Comparison of ENCODE assay signal across 20 cellular contexts in genomic region chr6:36863670-36864540, GRCh38. TPM values are rescaled to one million over a fixed set of nuclear protein-coding genes. Genes with fewer than 3 reads are reported as not detected.
DNase-seq lines count a peak whose midpoint lies in the region; ATAC-seq and TF ChIP-seq lines count a peak whose summit lies in the region.
"Had no signal": no experiment of that assay in that cellular context is flagged by ENCODE, and none has a peak within 500 bp of the region (broad histone marks: within the 10 kb centered on the region; RNA-seq: fewer than 3 reads in every experiment).

No MANE protein-coding gene starts in this region.

- peaks cover 49% of the 10 kb centered on the region for H3K36me3 Mint-ChIP-seq in CD4-positive, CD25-positive, alpha-beta regulatory T cell
- H3K36me3 Mint-ChIP-seq in naive thymus-derived CD8-positive, alpha-beta T cell, result peaks cover 0 to 79% (median 26%) of the 10 kb centered on the region in 3 donors

- no peaks in the 10 kb centered on the region for H3K27me3 ChIP-seq in CD4-positive, CD25-positive, alpha-beta regulatory T cell (ENCODE audit: control insufficient read depth, insufficient read depth, low read length)
- no peaks in the 10 kb centered on the region for H3K27me3 ChIP-seq in left ventricle myocardium inferior (ENCODE audit: low read depth)
- H3K27me3 ChIP-seq: MG63 had no signal

- DNase-seq in CD4-positive, CD25-positive, alpha-beta regulatory T cell, result no peak
- peak; percentile 78 for DNase-seq in COR-L47 (lab: John Stamatoyannopoulos, UW)
- peak; percentile 32 for DNase-seq in NCI-H748 treated with DMSO at 0.1 percent for 48 hours (lab: John Stamatoyannopoulos, UW)
- DNase-seq in left ventricle myocardium inferior, result no peak
- DNase-seq in kidney glomerular epithelial cell (lab: John Stamatoyannopoulos, UW), result no peak
- DNase-seq in NCI-H446 (lab: John Stamatoyannopoulos, UW), result no peak
- DNase-seq in naive thymus-derived CD8-positive, alpha-beta T cell, result no peak
- DNase-seq: Calu3; cerebellar nuclear complex; EL; GOT3; islet precursor cell; mesenchymal stem cell; MG63; NCI-H2029 treated with DMSO at 0.1 percent for 48 hours; NK-92 treated with Interleukin-12 subunit alpha and Interleukin-12 subunit beta, amount 100 ng/mL, for 24 hours; psoas muscle; WERI-Rb-1 had no signal

- no peak for TF ChIP-seq CTCF in left ventricle myocardium inferior (IDR thresholded peaks at IDR 0.05; ENCODE audit: borderline replicate concordance)

- H3K36me3 ChIP-seq in CD4-positive, CD25-positive, alpha-beta regulatory T cell (ENCODE audit: control insufficient read depth, insufficient read depth, low read length), result peaks cover 14% of the 10 kb centered on the region
- H3K36me3 ChIP-seq in left ventricle myocardium inferior, result peaks cover 5% of the 10 kb centered on the region
- H3K36me3 ChIP-seq: thoracic aorta had no signal

- ATAC-seq in CD4-positive, CD25-positive, alpha-beta regulatory T cell (ENCODE audit: low read depth in 2 of 2), result no peak
- ATAC-seq in naive thymus-derived CD8-positive, alpha-beta T cell, result no peak
- ATAC-seq: psoas muscle had no signal

- no peaks in the 10 kb centered on the region for H3K9me3 Mint-ChIP-seq in CD4-positive, CD25-positive, alpha-beta regulatory T cell
- H3K9me3 Mint-ChIP-seq in naive thymus-derived CD8-positive, alpha-beta T cell, result no peaks in the 10 kb centered on the region
- H3K9me3 Mint-ChIP-seq: natural killer cell treated with Interleukin-12 subunit alpha and Interleukin-12 subunit beta and Interleukin-15 and Interleukin-18, amount 100 ng/mL, for 72 hours had no signal

- intact Hi-C loops in left ventricle myocardium inferior (cut with micrococcal nuclease), result no loop called here

- H3K9me3 ChIP-seq in CD4-positive, CD25-positive, alpha-beta regulatory T cell (ENCODE audit: control insufficient read depth in 2 of 2, low read length in 2 of 2), result no peaks in the 10 kb centered on the region
- no peaks in the 10 kb centered on the region for H3K9me3 ChIP-seq in left ventricle myocardium inferior (replicated peaks)
- H3K9me3 ChIP-seq: MG63, psoas muscle, thoracic aorta had no signal

- H3K4me3 ChIP-seq in CD4-positive, CD25-positive, alpha-beta regulatory T cell (ENCODE audit: low read depth, low read length), result no peak overlapping the region
- H3K4me3 ChIP-seq in left ventricle myocardium inferior, result no peak overlapping the region
- H3K4me3 ChIP-seq: MG63, psoas muscle, thoracic aorta had no signal

- no peak overlapping the region for H3K27ac ChIP-seq in CD4-positive, CD25-positive, alpha-beta regulatory T cell (ENCODE audit: insufficient read depth, low read length, poor library complexity, severe bottlenecking)
- H3K27ac ChIP-seq in left ventricle myocardium inferior (replicated peaks), result peak overlapping the region; percentile 93
- H3K27ac ChIP-seq: psoas muscle, thoracic aorta, WERI-Rb-1 had no signal

- H3K27ac Mint-ChIP-seq in CD4-positive, CD25-positive, alpha-beta regulatory T cell, result peak overlapping the region; percentile 80 to 85 (median 80)
- peak overlapping the region in 4 of 10 donors; percentile 22 to 91 (median 36) for H3K27ac Mint-ChIP-seq in naive thymus-derived CD8-positive, alpha-beta T cell

- peaks cover 23% of the 10 kb centered on the region for H3K4me1 ChIP-seq in CD4-positive, CD25-positive, alpha-beta regulatory T cell (ENCODE audit: control insufficient read depth, insufficient read depth, low read length, poor library complexity, severe bottlenecking)
- H3K4me1 ChIP-seq in left ventricle myocardium inferior, result peaks cover 91% of the 10 kb centered on the region
- H3K4me1 ChIP-seq: psoas muscle had no signal

- POLR2A ChIA-PET in naive thymus-derived CD8-positive, alpha-beta T cell (lab: Charles Lee), result interaction anchor here (1.6 kb wide), 1 partner anchor 10 kb away, joined by 6 read pairs; the partner anchor contains the start of gene PPIL1

- no peak overlapping the region for H3K4me3 Mint-ChIP-seq in CD4-positive, CD25-positive, alpha-beta regulatory T cell
- H3K4me3 Mint-ChIP-seq in naive thymus-derived CD8-positive, alpha-beta T cell, result no peak overlapping the region
- H3K4me3 Mint-ChIP-seq: natural killer cell treated with Interleukin-12 subunit alpha and Interleukin-12 subunit beta and Interleukin-15 and Interleukin-18, amount 100 ng/mL, for 72 hours had no signal

- peaks cover 30 to 62% (median 51%) of the 10 kb centered on the region in 4 donors for H3K4me1 Mint-ChIP-seq in CD4-positive, CD25-positive, alpha-beta regulatory T cell
- peaks cover 32 to 54% (median 44%) of the 10 kb centered on the region in 4 donors for H3K4me1 Mint-ChIP-seq in naive thymus-derived CD8-positive, alpha-beta T cell

- H3K27me3 Mint-ChIP-seq in CD4-positive, CD25-positive, alpha-beta regulatory T cell, result no peaks in the 10 kb centered on the region
- H3K27me3 Mint-ChIP-seq in naive thymus-derived CD8-positive, alpha-beta T cell, result no peaks in the 10 kb centered on the region
- H3K27me3 Mint-ChIP-seq: natural killer cell treated with Interleukin-12 subunit alpha and Interleukin-12 subunit beta and Interleukin-15 and Interleukin-18, amount 100 ng/mL, for 72 hours had no signal

RNA-seq across cellular contexts. Expression of gene PPIL1, which starts 10.7 kb away (rescaled TPM):
- 6.1 TPM for total RNA-seq in CD4-positive, CD25-positive, alpha-beta regulatory T cell
- 10 to 100 TPM; 17.8 to 31.0 (median 24.0) TPM for polyA plus RNA-seq in CD4-positive, CD25-positive, alpha-beta regulatory T cell
- total RNA-seq in left ventricle myocardium inferior, result 69.1 TPM
- 10 to 100 TPM; 10.3 to 11.5 TPM for total RNA-seq in naive thymus-derived CD8-positive, alpha-beta T cell
- 10 to 100 TPM; 27.1 to 34.2 (median 27.6) TPM for polyA plus RNA-seq in naive thymus-derived CD8-positive, alpha-beta T cell

RNA-seq across cellular contexts. Expression of gene C6orf89, which starts 21.8 kb away (rescaled TPM):
- 33.8 TPM for total RNA-seq in CD4-positive, CD25-positive, alpha-beta regulatory T cell
- polyA plus RNA-seq in CD4-positive, CD25-positive, alpha-beta regulatory T cell, result 10 to 100 TPM; 39.8 to 49.1 (median 45.4) TPM
- 76.4 TPM for total RNA-seq in left ventricle myocardium inferior
- total RNA-seq in naive thymus-derived CD8-positive, alpha-beta T cell, result 10 to 100 TPM; 41.9 to 44.9 TPM
- polyA plus RNA-seq in naive thymus-derived CD8-positive, alpha-beta T cell, result 10 to 100 TPM; 37.4 to 44.4 (median 40.1) TPM

RNA-seq across cellular contexts. Expression of gene CPNE5, which starts 24.7 kb away (rescaled TPM):
- 4.3 TPM for total RNA-seq in CD4-positive, CD25-positive, alpha-beta regulatory T cell
- polyA plus RNA-seq in CD4-positive, CD25-positive, alpha-beta regulatory T cell, result 1 to 10 TPM in 1 of 4 donors, under 1 TPM in 3; 0.16 to 2.5 (median 0.78) TPM
- total RNA-seq in left ventricle myocardium inferior, result 26.5 TPM
- under 1 TPM; 0.57 to 0.85 TPM for total RNA-seq in naive thymus-derived CD8-positive, alpha-beta T cell
- under 1 TPM; 0.14 to 0.33 (median 0.26) TPM for polyA plus RNA-seq in naive thymus-derived CD8-positive, alpha-beta T cell
- total RNA-seq: Calu3 had no signal

Comparison
In these comparisons a context has a peak if more than half of its experiments do, and no peak if none do; other contexts are left out.
1. DNase-seq: peak in COR-L47 (single experiment) and NCI-H748 treated with DMSO at 0.1 percent for 48 hours (single experiment); none in CD4-positive, CD25-positive, alpha-beta regulatory T cell (0 of 3), left ventricle myocardium inferior (single experiment), kidney glomerular epithelial cell (single experiment), NCI-H446 (0 of 2) and naive thymus-derived CD8-positive, alpha-beta T cell (0 of 10).